Comparison of ENCODE assay signal across 9 cellular contexts in the genomic region with DNA sequence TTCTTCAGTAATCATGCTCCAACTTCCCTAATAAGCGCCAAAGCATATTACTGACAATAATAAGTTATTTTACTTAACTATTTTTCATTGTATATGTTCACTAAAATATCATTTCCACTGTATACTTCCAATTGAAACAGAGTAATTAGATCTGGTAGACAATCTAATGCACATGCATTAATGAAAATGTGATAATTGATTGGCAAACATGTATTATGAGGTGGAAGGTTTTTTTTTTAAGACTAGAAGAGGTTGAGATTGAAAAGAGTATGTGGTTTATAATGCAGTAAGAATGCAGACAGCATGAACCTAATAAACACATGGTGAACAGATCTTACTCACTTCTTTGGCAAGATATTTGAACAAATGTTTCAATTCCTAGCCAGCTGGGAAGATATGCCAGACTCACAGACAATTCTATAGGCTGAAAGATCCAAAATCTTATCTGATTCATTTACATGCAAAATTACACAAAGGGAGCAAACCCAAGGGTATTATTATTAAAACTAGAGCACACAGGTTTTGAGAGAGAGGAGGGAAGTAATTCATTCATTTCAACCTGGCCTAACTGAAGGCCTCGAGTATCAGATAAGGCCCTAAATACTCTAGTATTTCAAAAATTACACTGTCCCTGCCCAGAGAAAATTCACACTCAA.
DNase-seq lines count a peak whose midpoint lies in the region; ATAC-seq and TF ChIP-seq lines count a peak whose summit lies in the region.
"Had no signal": no experiment of that assay in that cellular context is flagged by ENCODE, and none has a peak within 500 bp of the region (broad histone marks: within the 10 kb centered on the region; RNA-seq: fewer than 3 reads in every experiment).

No MANE protein-coding gene starts in this region.

- H3K27ac ChIP-seq in parathyroid adenoma = no peak overlapping the region

- H3K79me2 ChIP-seq in parathyroid adenoma = peaks cover 22% of the 10 kb centered on the region

- H3K9me3 ChIP-seq in parathyroid adenoma (ENCODE audit: control insufficient read depth, low read length) = no peaks in the 10 kb centered on the region

- H3K9ac ChIP-seq in parathyroid adenoma = no peak overlapping the region

- H3K36me3 ChIP-seq in parathyroid adenoma (ENCODE audit: control insufficient read depth, insufficient read depth, low read length) = no peaks in the 10 kb centered on the region

- H2AFZ ChIP-seq in parathyroid adenoma = no peak overlapping the region

- peaks cover 3% of the 10 kb centered on the region for H3K4me1 ChIP-seq in parathyroid adenoma

- ATAC-seq in GM19467 (IDR thresholded peaks at IDR 0.05; ENCODE audit: unreplicated experiment) = no peak

- peak overlapping the region; percentile 58 for H3K4me2 ChIP-seq in parathyroid adenoma (ENCODE audit: low read length)

- DNase-seq in EH (ENCODE audit: low read depth) (peak; percentile 80), NCI-H446 treated with DMSO at 0.1 percent for 48 hours (lab: John Stamatoyannopoulos, UW) (peak; percentile 64), epidermal melanocyte (ENCODE audit: insufficient read length, low spot score) (peak; percentile 33), germinal center (ENCODE audit: low spot score) (no peak), NCI-H774 (lab: John Stamatoyannopoulos, UW) (no peak)
- no peak for DNase-seq in stimulated activated CD4-positive, alpha-beta T cell treated with anti-CD3 and anti-CD28 coated beads, Interleukin-12 subunit alpha, Interleukin-12 subunit beta, amount 100 ng/mL, for 4 hours
- DNase-seq: activated CD4-positive, alpha-beta T cell treated with anti-CD3 and anti-CD28 coated beads for 4 hours had no signal

- no peaks in the 10 kb centered on the region for H3K27me3 ChIP-seq in parathyroid adenoma (ENCODE audit: control insufficient read depth, insufficient read depth, low read length)

- H3K4me3 ChIP-seq in parathyroid adenoma (ENCODE audit: low read depth, low read length) = peak overlapping the region; percentile 88

- no peak for TF ChIP-seq CTCF in parathyroid adenoma (IDR thresholded peaks at IDR 0.05)

Comparison
In these comparisons a context has a peak if more than half of its experiments do, and no peak if none do; other contexts are left out.
1. DNase-seq: peak in EH (single experiment), NCI-H446 treated with DMSO at 0.1 percent for 48 hours (single experiment) and epidermal melanocyte (single experiment); none in germinal center (single experiment), stimulated activated CD4-positive, alpha-beta T cell treated with anti-CD3 and anti-CD28 coated beads, Interleukin-12 subunit alpha, Interleukin-12 subunit beta, amount 100 ng/mL, for 4 hours (single experiment) and NCI-H774 (single experiment).